ENCODE assay signal across 8 cellular contexts in genomic region chr5:176060472-176061268, GRCh38.
DNase-seq lines count a peak whose midpoint lies in the region; ATAC-seq and TF ChIP-seq lines count a peak whose summit lies in the region.
"Not testable (repeated sequence)": the region's sequence is repeated elsewhere in the genome, so short reads cannot be mapped to it uniquely, and the experiment has no call there.

No MANE protein-coding gene starts in this region.

- H3K4me3 ChIP-seq in CD4-positive, alpha-beta memory T cell (ENCODE audit: low read length in 2 of 2) = not testable (repeated sequence)

- CTCF ChIA-PET in CD4-positive, alpha-beta memory T cell (lab: Charles Lee; ENCODE audit: partially characterized antibody); T-cell (lab: Charles Lee): not testable (repeated sequence)

- H3K4me3 Mint-ChIP-seq in CD4-positive, alpha-beta memory T cell = peak overlapping the region in 1 of 8 donors; percentile 29
- peak overlapping the region; percentile 21 to 36 (median 28) for H3K4me3 Mint-ChIP-seq in T-cell
- H3K4me3 Mint-ChIP-seq in natural killer cell = not testable (repeated sequence)

- not testable (repeated sequence) for H3K27me3 ChIP-seq in CD4-positive, alpha-beta memory T cell (ENCODE audit: insufficient read depth, low read length)

- H3K36me3 ChIP-seq in CD4-positive, alpha-beta memory T cell (ENCODE audit: insufficient read depth, low read length) = not testable (repeated sequence)

- not testable (repeated sequence) for H3K27me3 Mint-ChIP-seq in CD4-positive, alpha-beta memory T cell; T-cell; natural killer cell (ENCODE audit: low read depth in 2 of 2)

- not testable (repeated sequence) for H3K9me3 Mint-ChIP-seq in CD4-positive, alpha-beta memory T cell; T-cell; natural killer cell

- not testable (repeated sequence) for H3K27ac Mint-ChIP-seq in CD4-positive, alpha-beta memory T cell; T-cell; natural killer cell

- H3K4me1 Mint-ChIP-seq in CD4-positive, alpha-beta memory T cell; T-cell; natural killer cell: not testable (repeated sequence)

- ATAC-seq in GM21447 (IDR thresholded peaks at IDR 0.05; ENCODE audit: unreplicated experiment) = peak; percentile 58
- ATAC-seq in T-cell (replicated peaks in 1 of 4) = peak; percentile 94 to 98 (median 98)
- peak; percentile 69 for ATAC-seq in left ventricle myocardium superior
- ATAC-seq in natural killer cell = peak; percentile 77 to 90 (median 79)
- ATAC-seq in stimulated activated naive CD8-positive, alpha-beta T cell treated with anti-CD3 and anti-CD28 coated beads, Interleukin-15, Interleukin-2, amounts not matched to agents 100 U/mL and 50 U/mL, for 24 hours = peak; percentile 97

- DNase-seq in CD4-positive, alpha-beta memory T cell = peak in 4 of 5 donors; percentile 38 to 48 (median 42)
- DNase-seq in T-cell (peak in 2 of 34 experiments; percentile 24 to 44), activated T-cell treated with anti-CD3 and anti-CD28 coated beads for 48 hours (ENCODE audit: low read depth) (peak; percentile 23)
- peak; percentile 18 for DNase-seq in central memory CD4-positive, alpha-beta T cell
- DNase-seq in left ventricle myocardium superior, natural killer cell: not testable (repeated sequence)
- DNase-seq in stimulated activated naive CD8-positive, alpha-beta T cell treated with anti-CD3 and anti-CD28 coated beads, Interleukin-15, Interleukin-2, amounts not matched to agents 100 U/mL and 50 U/mL, for 24 hours = peak; percentile 25

- H3K4me1 ChIP-seq in CD4-positive, alpha-beta memory T cell (ENCODE audit: insufficient read depth, low read length) = not testable (repeated sequence)

- not testable (repeated sequence) for H3K27ac ChIP-seq in CD4-positive, alpha-beta memory T cell (ENCODE audit: low read depth, low read length)

- not testable (repeated sequence) for H3K36me3 Mint-ChIP-seq in CD4-positive, alpha-beta memory T cell; T-cell; natural killer cell

- H3K9me3 ChIP-seq in CD4-positive, alpha-beta memory T cell (ENCODE audit: control insufficient read depth in 1 of 2, low read length in 2 of 2) = not testable (repeated sequence)

- intact Hi-C loops in CD4-positive, alpha-beta memory T cell (cut with micrococcal nuclease); left ventricle myocardium superior (cut with micrococcal nuclease); natural killer cell (cut with micrococcal nuclease): not testable (repeated sequence)

- not testable (repeated sequence) for TF ChIP-seq CTCF in natural killer cell (IDR thresholded peaks at IDR 0.05)

- POLR2A ChIA-PET in CD4-positive, alpha-beta memory T cell (lab: Charles Lee; ENCODE audit: partially characterized antibody); T-cell (lab: Charles Lee): not testable (repeated sequence)
